Comparison of ENCODE assay signal across 8 cellular contexts in genomic region chr10:49161411-49161997, GRCh38. TPM values are rescaled to one million over a fixed set of nuclear protein-coding genes. Genes with fewer than 3 reads are reported as not detected.
A peak's percentile ranks its signal among the peaks of the same experiment; 100 is the strongest.
DNase-seq lines count a peak whose midpoint lies in the region; ATAC-seq and TF ChIP-seq lines count a peak whose summit lies in the region.

No MANE protein-coding gene starts in this region.

- BruUV-seq in OCI-LY7 (replicated peaks; lab: Mats Ljungman, UMichigan) = no TSS peak

- DNase-seq in GM12864 (ENCODE audit: low read depth) (no peak), OCI-LY7 (ENCODE audit: low spot score) (peak; percentile 66), fibroblast of mammary gland (ENCODE audit: low read depth) (peak; percentile 75), putamen (ENCODE audit: low spot score) (peak; percentile 34), GM13976 (ENCODE audit: low spot score) (no peak)
- DNase-seq in NK-92 treated with Interleukin-12 subunit alpha and Interleukin-12 subunit beta, amount 100 ng/mL, for 24 hours (lab: John Stamatoyannopoulos, UW) = no peak

- H4K20me1 ChIP-seq in OCI-LY7 (ENCODE audit: insufficient read depth, low read length) = no peaks in the 10 kb centered on the region

- H3K4me1 ChIP-seq in OCI-LY7 (ENCODE audit: insufficient read depth, low read length, poor library complexity, severe bottlenecking) = peaks cover 15% of the 10 kb centered on the region

- ATAC-seq in HG03045 (IDR thresholded peaks at IDR 0.05; ENCODE audit: unreplicated experiment) (no peak), GM19351 (IDR thresholded peaks at IDR 0.05; ENCODE audit: unreplicated experiment) (no peak)

- POLR2A ChIA-PET in OCI-LY7 (lab: Charles Lee) = interaction anchor here (0.5 to 1.1 kb wide), 5 partner anchors 8 to 112 kb away, joined by 3 to 5 read pairs (median 3); no protein-coding TSS in a partner anchor

- H3K27ac ChIP-seq in OCI-LY7 (ENCODE audit: low read depth, low read length, poor library complexity, severe bottlenecking) = no peak overlapping the region

- H3K4me3 ChIP-seq in GM12864 (ENCODE audit: low read depth, low read length) (no peak overlapping the region), OCI-LY7 (ENCODE audit: low read depth, low read length, poor library complexity, severe bottlenecking) (no peak overlapping the region), fibroblast of mammary gland (ENCODE audit: control insufficient read depth, low read depth, low read length) (no peak overlapping the region)

- TF ChIP-seq CTCF in GM12864 (IDR thresholded peaks at IDR 0.05; ENCODE audit: low read depth, low read length, missing control alignments) (peak; percentile 15), OCI-LY7 (conservative IDR thresholded peaks at IDR 0.05; ENCODE audit: low read length) (peak; percentile 67), fibroblast of mammary gland (conservative IDR thresholded peaks at IDR 0.05; ENCODE audit: control insufficient read depth, insufficient read depth, low read depth, low read length) (peak; percentile 50), GM13976 (IDR thresholded peaks at IDR 0.05; ENCODE audit: borderline replicate concordance, control extremely low read depth, extremely low read depth, insufficient read depth, missing control alignments) (no peak)

- no peak overlapping the region for H2AFZ ChIP-seq in OCI-LY7 (ENCODE audit: low read length)

- intact Hi-C loops in OCI-LY7 (cut with micrococcal nuclease; ENCODE audit: unreplicated experiment) = loop anchor here (5.0 kb wide), 1 partner anchor 84 kb away; no protein-coding TSS in a partner anchor

- in situ Hi-C loops in GM13976 (cut with MboI; ENCODE audit: low sequenced_read_pairs, unreplicated experiment) = loop anchor here (25.0 kb wide), 1 partner anchor 499 kb away; no protein-coding TSS in a partner anchor

- no peaks in the 10 kb centered on the region for H3K9me3 ChIP-seq in OCI-LY7 (ENCODE audit: low read length)

- no peak overlapping the region for H3K4me2 ChIP-seq in OCI-LY7 (ENCODE audit: low read length)

- CTCF ChIA-PET in OCI-LY7 (lab: Charles Lee; ENCODE audit: unreplicated experiment) = interaction anchor here (0.5 to 1.9 kb wide), 3 partner anchors 108 to 503 kb away, joined by 4 to 8 read pairs (median 4); no protein-coding TSS in a partner anchor

- H3K36me3 ChIP-seq in OCI-LY7 (ENCODE audit: insufficient read depth, low read length) = no peaks in the 10 kb centered on the region

- no peaks in the 10 kb centered on the region for H3K79me2 ChIP-seq in OCI-LY7 (ENCODE audit: insufficient read depth, low read depth, low read length)

- H3K9me2 ChIP-seq in OCI-LY7 (ENCODE audit: insufficient read depth, low read length) = no peaks in the 10 kb centered on the region

RNA-seq across cellular contexts. Expression of gene TMEM273, which starts 26.7 kb away (rescaled TPM):
- 1.8 and 5.0 TPM in 2 replicates for total RNA-seq in OCI-LY7 (2014; rRNA removed; shearing (Covaris generic))
- 0.82 and 1.3 TPM in 2 replicates for total RNA-seq in OCI-LY7 (2022)

RNA-seq across cellular contexts. Expression of gene FAM170B, which starts 27.7 kb away (rescaled TPM):
- total RNA-seq in OCI-LY7 (2014; rRNA removed; shearing (Covaris generic)) = 0.31 and 0.38 TPM in 2 replicates
- total RNA-seq in OCI-LY7 (2022) = 0.23 TPM in 1 of 2 replicates, not detected in the other

RNA-seq across cellular contexts. Expression of gene VSTM4, which starts 46.2 kb away (rescaled TPM):
- total RNA-seq in OCI-LY7 (2014; rRNA removed; shearing (Covaris generic)) = not detected in 2 replicates
- not detected in 2 replicates for total RNA-seq in OCI-LY7 (2022)

Comparison
In these comparisons a context has a peak if more than half of its experiments do, and no peak if none do; other contexts are left out.
1. DNase-seq: peak in OCI-LY7 (single experiment), fibroblast of mammary gland (single experiment) and putamen (single experiment); none in GM12864 (single experiment), GM13976 (single experiment) and NK-92 treated with Interleukin-12 subunit alpha and Interleukin-12 subunit beta, amount 100 ng/mL, for 24 hours (single experiment).